Comparison of ENCODE assay signal across 1 cellular context in genomic region chr5:38069360-38069759, GRCh38.
TF ChIP-seq lines count a peak whose summit lies in the region.

No MANE protein-coding gene starts in this region.

TF ChIP-seq in HepG2, 621 proteins besides CTCF, POLR2A, EP300 and RAD21 (continued from another document and continues in another):
- TF ChIP-seq PATZ1 (CRISPR knock-in tag; IDR thresholded peaks at IDR 0.05) (0 out of 2 replicates have a peak, but pooled peaks have one; percentile 18), ZNF605 (CRISPR knock-in tag; IDR thresholded peaks at IDR 0.05) (no peak), ZNF644 (CRISPR knock-in tag; IDR thresholded peaks at IDR 0.05; ENCODE audit: low read depth) (peak; percentile 73), SRSF4 (IDR thresholded peaks at IDR 0.05; ENCODE audit: low read depth, low read length, poor library complexity, severe bottlenecking) (no peak), MTERF4 (CRISPR knock-in tag; IDR thresholded peaks at IDR 0.05) (no peak), TOPORS (CRISPR knock-in tag; IDR thresholded peaks at IDR 0.05) (no peak), TEAD2 (CRISPR knock-in tag; IDR thresholded peaks at IDR 0.05) (no peak), HNF4A (CRISPR knock-in tag; IDR thresholded peaks at IDR 0.05) (peak; percentile 91), ZNF782 (CRISPR knock-in tag; IDR thresholded peaks at IDR 0.05; ENCODE audit: borderline replicate concordance) (no peak), ZBTB43 (CRISPR knock-in tag; conservative IDR thresholded peaks at IDR 0.05) (no peak), ZNF589 (CRISPR knock-in tag; conservative IDR thresholded peaks at IDR 0.05) (no peak), NCOA2 (CRISPR knock-in tag; IDR thresholded peaks at IDR 0.05) (peak; percentile 77), ZBTB25 (CRISPR knock-in tag; IDR thresholded peaks at IDR 0.05) (peak; percentile 30; the same call in 1 of the 2 replicates), MAFK (conservative IDR thresholded peaks at IDR 0.05 in 1 of 2, IDR thresholded peaks at IDR 0.05 in 1 of 2; ENCODE audit: low read length in 2 of 2) (0 out of 4 replicates have a peak, but pooled peaks of 1 of the 2 experiments have one; percentile 10), NCOR1 (IDR thresholded peaks at IDR 0.05; ENCODE audit: borderline replicate concordance, low read length) (peak; percentile 68; the same call in 1 of the 2 replicates), ZNF317 (CRISPR knock-in tag; IDR thresholded peaks at IDR 0.05) (no peak), RBFOX2 (IDR thresholded peaks at IDR 0.05; ENCODE audit: low read depth, low read length) (no peak), ZNF180 (CRISPR knock-in tag; IDR thresholded peaks at IDR 0.05; ENCODE audit: borderline replicate concordance, low read depth) (no peak), ZBTB8A (CRISPR knock-in tag; IDR thresholded peaks at IDR 0.05; ENCODE audit: borderline replicate concordance, low read depth) (no peak), BHLHE40 (IDR thresholded peaks at IDR 0.05; ENCODE audit: low read length) (no peak), DNMT1 (CRISPR knock-in tag; IDR thresholded peaks at IDR 0.05) (no peak), ZFY (CRISPR knock-in tag; IDR thresholded peaks at IDR 0.05) (0 out of 2 replicates have a peak, but pooled peaks have one; percentile 17), ZNF24 (IDR thresholded peaks at IDR 0.05) (no peak), ZNF124 (CRISPR knock-in tag; IDR thresholded peaks at IDR 0.05) (no peak), NFE2 (CRISPR knock-in tag; IDR thresholded peaks at IDR 0.05) (no peak), SALL2 (CRISPR knock-in tag; IDR thresholded peaks at IDR 0.05) (no peak), RFXANK (CRISPR knock-in tag; IDR thresholded peaks at IDR 0.05) (no peak), ZNF282 (IDR thresholded peaks at IDR 0.05; ENCODE audit: partially characterized antibody) (no peak), TGIF2 (CRISPR knock-in tag; IDR thresholded peaks at IDR 0.05) (no peak), PITX1 (CRISPR knock-in tag; IDR thresholded peaks at IDR 0.05) (no peak), TFDP1 (CRISPR knock-in tag; IDR thresholded peaks at IDR 0.05; ENCODE audit: borderline replicate concordance) (no peak), ZNF264 (CRISPR knock-in tag; IDR thresholded peaks at IDR 0.05) (0 out of 2 replicates have a peak, but pooled peaks have one; percentile 48), NR2F6 (IDR thresholded peaks at IDR 0.05) (peak; percentile 48), NR2F6 (CRISPR knock-in tag; IDR thresholded peaks at IDR 0.05) (peak; percentile 58), ZNF263 (CRISPR knock-in tag; IDR thresholded peaks at IDR 0.05) (no peak), MIXL1 (CRISPR knock-in tag; IDR thresholded peaks at IDR 0.05) (0 out of 2 replicates have a peak, but pooled peaks have one; percentile 19), EEA1 (CRISPR knock-in tag; IDR thresholded peaks at IDR 0.05; ENCODE audit: borderline replicate concordance) (no peak), AHDC1 (CRISPR knock-in tag; IDR thresholded peaks at IDR 0.05; ENCODE audit: borderline replicate concordance) (0 out of 2 replicates have a peak, but pooled peaks have one; percentile 64), HDAC1 (CRISPR knock-in tag; IDR thresholded peaks at IDR 0.05) (peak; percentile 43; the same call in 1 of the 2 replicates), ZGPAT (CRISPR knock-in tag; IDR thresholded peaks at IDR 0.05) (peak; percentile 56; the same call in 1 of the 2 replicates), FOSL2 (CRISPR knock-in tag; IDR thresholded peaks at IDR 0.05) (peak; percentile 78), ZNF281 (CRISPR knock-in tag; IDR thresholded peaks at IDR 0.05; ENCODE audit: borderline replicate concordance) (no peak), DBP (CRISPR knock-in tag; IDR thresholded peaks at IDR 0.05; ENCODE audit: not compliant biosample characterization) (no peak), KDM3A (CRISPR knock-in tag; IDR thresholded peaks at IDR 0.05; ENCODE audit: low read depth) (no peak)
